Comparison of ENCODE assay signal across 8 cellular contexts in genomic region chr7:33039257-33039904, GRCh38.
DNase-seq lines count a peak whose midpoint lies in the region; ATAC-seq and TF ChIP-seq lines count a peak whose summit lies in the region.

No MANE protein-coding gene starts in this region.

- H3K79me2 ChIP-seq in OCI-LY1 (ENCODE audit: insufficient read depth, low read length): peaks cover 93% of the 10 kb centered on the region

- no peak for TF ChIP-seq CTCF in OCI-LY1 (IDR thresholded peaks at IDR 0.05; ENCODE audit: low read length)
- TF ChIP-seq CTCF in epithelial cell of esophagus (IDR thresholded peaks at IDR 0.05; ENCODE audit: insufficient read depth, low read depth, low read length, missing control alignments): no peak

- H3K36me3 ChIP-seq in BLaER1: peaks cover 8% of the 10 kb centered on the region; the same call in 1 of the 2 replicates
- H3K36me3 ChIP-seq in OCI-LY1 (ENCODE audit: insufficient read depth, low read length): peaks cover 18% of the 10 kb centered on the region
- H3K36me3 ChIP-seq in rectal smooth muscle tissue (ENCODE audit: control insufficient read depth, insufficient read depth, low read length): no peaks in the 10 kb centered on the region

- no peak overlapping the region for H2AFZ ChIP-seq in OCI-LY1 (ENCODE audit: low read length)

- 0 out of 2 replicates have a peak, but pooled peaks cover 9% of the 10 kb centered on the region for H3F3A ChIP-seq in OCI-LY1 (ENCODE audit: insufficient read depth, low read length)

- H3K4me3 ChIP-seq in BLaER1 (peak overlapping the region; percentile 40; the same call in 1 of the 2 replicates), OCI-LY1 (ENCODE audit: low read depth, low read length, poor library complexity, severe bottlenecking) (peak overlapping the region; percentile 62), epithelial cell of esophagus (ENCODE audit: low read length) (peak overlapping the region; percentile 30), rectal smooth muscle tissue (ENCODE audit: low read length) (peak overlapping the region; percentile 54)

- H4K20me1 ChIP-seq in BLaER1 (peaks cover 92% of the 10 kb centered on the region), OCI-LY1 (ENCODE audit: insufficient read depth, low read length) (no peaks in the 10 kb centered on the region)

- H3K4me2 ChIP-seq in BLaER1 (peak overlapping the region; percentile 71), OCI-LY1 (ENCODE audit: low read length) (peak overlapping the region; percentile 82)

- H3K9ac ChIP-seq in BLaER1 (no peak overlapping the region), OCI-LY1 (ENCODE audit: low read length) (peak overlapping the region; percentile 57), rectal smooth muscle tissue (ENCODE audit: low read length) (no peak overlapping the region)

- DNase-seq in epithelial cell of esophagus (ENCODE audit: low read depth) (no peak), iPS-NIHi11 (ENCODE audit: low spot score) (no peak)
- no peak for DNase-seq in activated CD4-positive, CD25-positive, alpha-beta regulatory T cell (lab: John Stamatoyannopoulos, UW)

- no peaks in the 10 kb centered on the region for H3K9me2 ChIP-seq in OCI-LY1 (ENCODE audit: low read depth, low read length)

- ATAC-seq in GM21381 (IDR thresholded peaks at IDR 0.05; ENCODE audit: unreplicated experiment) (peak; percentile 37), HG02588 (IDR thresholded peaks at IDR 0.05; ENCODE audit: unreplicated experiment) (no peak)

- H3K9me3 ChIP-seq in BLaER1 (no peaks in the 10 kb centered on the region), OCI-LY1 (ENCODE audit: low read length) (no peaks in the 10 kb centered on the region)

- H3K27me3 ChIP-seq in BLaER1: no peaks in the 10 kb centered on the region
- no peaks in the 10 kb centered on the region for H3K27me3 ChIP-seq in OCI-LY1 (ENCODE audit: insufficient read depth, low read length)
- no peaks in the 10 kb centered on the region for H3K27me3 ChIP-seq in rectal smooth muscle tissue (ENCODE audit: control insufficient read depth, insufficient read depth, low read length)

- no peak overlapping the region for H3K27ac ChIP-seq in BLaER1
- peak overlapping the region; percentile 79 for H3K27ac ChIP-seq in OCI-LY1 (ENCODE audit: low read depth, low read length, poor library complexity, severe bottlenecking)
- H3K27ac ChIP-seq in rectal smooth muscle tissue (ENCODE audit: low read depth, low read length): peak overlapping the region; percentile 49

- H3K4me1 ChIP-seq in BLaER1 (peaks cover 39% of the 10 kb centered on the region), OCI-LY1 (ENCODE audit: insufficient read depth, low read length, severe bottlenecking) (peaks cover 44% of the 10 kb centered on the region), rectal smooth muscle tissue (ENCODE audit: control insufficient read depth, insufficient read depth, low read length) (peaks cover 22% of the 10 kb centered on the region)
